16 cellular contexts compared by ENCODE assay signal in genomic region chr13:53068841-53069520, GRCh38. TPM values are rescaled to one million over a fixed set of nuclear protein-coding genes. Genes with fewer than 3 reads are reported as not detected.
A peak's percentile ranks its signal among the peaks of the same experiment; 100 is the strongest.
DNase-seq lines count a peak whose midpoint lies in the region; ATAC-seq and TF ChIP-seq lines count a peak whose summit lies in the region.
"Had no signal": no experiment of that assay in that cellular context is flagged by ENCODE, and none has a peak within 500 bp of the region (broad histone marks: within the 10 kb centered on the region; RNA-seq: fewer than 3 reads in every experiment).

No MANE protein-coding gene starts in this region.

- TF ChIP-seq CTCF in left ventricle myocardium inferior (IDR thresholded peaks at IDR 0.05; ENCODE audit: borderline replicate concordance) (no peak), foreskin keratinocyte (conservative IDR thresholded peaks at IDR 0.05) (no peak)

- H3K27me3 ChIP-seq in left ventricle myocardium inferior (ENCODE audit: low read depth) (peaks cover 55% of the 10 kb centered on the region), foreskin keratinocyte (no peaks in the 10 kb centered on the region)

- H3K4me1 ChIP-seq in left ventricle myocardium inferior (no peaks in the 10 kb centered on the region), foreskin keratinocyte (no peaks in the 10 kb centered on the region)

- intact Hi-C loops in Right ventricle myocardium superior (cut with DNase I) (no loop called here), left ventricle myocardium inferior (cut with micrococcal nuclease) (no loop called here)

- H3K4me3 ChIP-seq in left ventricle myocardium inferior, result no peak overlapping the region

- peak; percentile 44 for ATAC-seq in Right ventricle myocardium superior (ENCODE audit: poor library complexity)
- ATAC-seq in GM19328 (IDR thresholded peaks at IDR 0.05; ENCODE audit: unreplicated experiment), result no peak
- no peak for ATAC-seq in GM21786 (IDR thresholded peaks at IDR 0.05; ENCODE audit: unreplicated experiment)
- ATAC-seq in foreskin keratinocyte, result no peak

- no peaks in the 10 kb centered on the region for H3K36me3 ChIP-seq in left ventricle myocardium inferior

- H3K27ac ChIP-seq in left ventricle myocardium inferior (replicated peaks) (no peak overlapping the region), temporal lobe (ENCODE audit: low read depth, low read length) (peak overlapping the region; percentile 32), foreskin keratinocyte (no peak overlapping the region)
- H3K27ac ChIP-seq: epithelial cell of prostate had no signal

- no peaks in the 10 kb centered on the region for H3K9me3 ChIP-seq in left ventricle myocardium inferior (replicated peaks)

- DNase-seq in Right ventricle myocardium superior (no peak), left ventricle myocardium inferior (no peak), SK-N-DZ (ENCODE audit: low spot score) (peak; percentile 34), islet precursor cell (peak; percentile 67), foreskin keratinocyte (no peak)
- DNase-seq: activated gamma-delta T cell, GOT3, mammary epithelial cell, OCI-M1, T-helper 1 cell had no signal

RNA-seq across cellular contexts. Expression of gene OLFM4, which starts 40.4 kb away (rescaled TPM):
- total RNA-seq in Right ventricle myocardium superior (0.40 TPM), left ventricle myocardium inferior (0.55 TPM), temporal lobe (1.5 TPM), foreskin keratinocyte (not detected in 2 replicates)
- not detected in 2 replicates for polyA plus RNA-seq in SK-N-DZ (2014; cell fraction: cytosol; rRNA removed)
- polyA plus RNA-seq in SK-N-DZ (2014; cell fraction: nucleus; rRNA removed), result not detected in 2 replicates
- polyA plus RNA-seq in foreskin keratinocyte, result not detected in 2 replicates
- total RNA-seq: Daoy, mammary epithelial cell, pulmonary artery endothelial cell had no signal
- polyA plus RNA-seq: mammary epithelial cell had no signal

Comparison
In these comparisons a context has a peak if more than half of its experiments do, and no peak if none do; other contexts are left out.
1. DNase-seq: peak in SK-N-DZ (single experiment) and islet precursor cell (single experiment); none in Right ventricle myocardium superior (single experiment), left ventricle myocardium inferior (single experiment) and foreskin keratinocyte (0 of 2).